In genomic region chr1:80931178-80931577, GRCh38 we compare ENCODE assay signal across 3 cellular contexts.
"Had no signal": no experiment of that assay in that cellular context is flagged by ENCODE, and none has a peak within 500 bp of the region (broad histone marks: within the 10 kb centered on the region; RNA-seq: fewer than 3 reads in every experiment).

No MANE protein-coding gene starts in this region.

- H3K4me3 ChIP-seq: GM12878 had no signal

- DNase-seq: GDM1, GF-D8 had no signal
